9 cellular contexts compared by ENCODE assay signal in the genomic region with DNA sequence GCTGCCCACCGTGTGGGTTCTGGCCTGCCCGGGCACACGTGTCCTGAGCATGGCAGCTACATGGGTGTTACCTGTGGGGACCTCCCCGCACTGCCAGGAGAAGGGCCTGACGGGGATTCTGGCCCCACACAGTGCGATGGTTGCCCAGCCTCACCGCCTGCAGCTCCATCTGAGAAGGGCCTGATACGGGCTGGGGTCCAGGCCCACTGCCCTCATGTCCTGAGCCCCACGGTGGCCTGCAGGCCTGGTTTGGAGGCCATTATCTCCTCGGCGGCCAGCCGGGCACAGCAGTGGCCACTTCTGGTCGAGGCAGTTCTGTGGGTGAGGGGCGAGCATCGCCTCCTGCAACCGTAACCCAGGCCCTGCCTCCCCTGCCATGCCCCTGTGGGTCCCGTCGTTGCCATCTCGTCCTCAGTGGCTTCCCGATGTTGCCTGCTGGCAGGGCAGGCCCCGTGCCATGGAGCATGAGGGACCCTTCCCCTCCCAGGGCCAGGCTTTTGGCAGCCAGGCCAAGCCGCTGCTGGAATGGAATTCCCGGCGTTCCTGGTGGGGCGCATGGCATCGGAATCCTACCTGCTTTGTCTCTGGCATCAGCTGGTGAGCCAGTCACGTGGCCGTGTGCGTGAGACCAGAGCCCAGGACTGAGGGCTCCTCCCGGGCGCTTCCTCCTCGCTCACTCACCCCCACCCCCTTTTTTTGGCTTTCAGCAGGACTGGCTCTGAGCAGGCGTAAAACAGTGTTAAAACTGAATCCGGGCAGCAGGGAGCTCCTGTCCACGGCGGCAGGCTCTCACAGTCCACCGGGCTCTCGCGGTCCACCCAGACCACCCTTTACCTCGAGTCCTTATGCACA.
DNase-seq lines count a peak whose midpoint lies in the region; ATAC-seq and TF ChIP-seq lines count a peak whose summit lies in the region.
"Had no signal": no experiment of that assay in that cellular context is flagged by ENCODE, and none has a peak within 500 bp of the region (broad histone marks: within the 10 kb centered on the region; RNA-seq: fewer than 3 reads in every experiment).

No MANE protein-coding gene starts in this region.

- peak overlapping the region; percentile 13; the same call in 1 of the 2 replicates for H3K9ac ChIP-seq in DND-41 (ENCODE audit: low read depth, low read length)

- peaks cover 58% of the 10 kb centered on the region for H3K4me1 ChIP-seq in DND-41 (ENCODE audit: insufficient read depth, low read length)

- no peak for DNase-seq in DND-41
- peak; percentile 38 for DNase-seq in NCI-H774 (lab: John Stamatoyannopoulos, UW)
- peak; percentile 79 for DNase-seq in fibroblast of gingiva (ENCODE audit: low read depth)
- peak; percentile 89 for DNase-seq in posterior vena cava (ENCODE audit: low spot score)
- no peak for DNase-seq in GDM1 (lab: John Stamatoyannopoulos, UW)
- DNase-seq in NAMALWA (ENCODE audit: low spot score): no peak
- DNase-seq: effector memory CD8-positive, alpha-beta T cell had no signal

- H2AFZ ChIP-seq in DND-41 (ENCODE audit: low read depth, low read length): no peak overlapping the region

- H3K4me2 ChIP-seq in DND-41 (ENCODE audit: insufficient read depth, low read length): peak overlapping the region; percentile 32; the same call in 1 of the 2 replicates

- 0 out of 2 replicates have a peak overlapping the region, but pooled peaks have one; percentile 29 for H3K27ac ChIP-seq in DND-41 (ENCODE audit: low read length)

- H4K20me1 ChIP-seq in DND-41 (ENCODE audit: insufficient read depth, low read length): peaks cover 95% of the 10 kb centered on the region

- TF ChIP-seq CTCF in DND-41 (IDR thresholded peaks at IDR 0.05; ENCODE audit: borderline replicate concordance, extremely low read depth, low read length, poor library complexity, severe bottlenecking): no peak

- intact Hi-C loops in posterior vena cava (cut with DNase I): no loop called here

- peaks cover 90% of the 10 kb centered on the region for H3K36me3 ChIP-seq in DND-41 (ENCODE audit: insufficient read depth, low read length)

- no peak for ATAC-seq in DND-41 (ENCODE audit: insufficient read depth, low read depth)
- ATAC-seq in HG02870 (IDR thresholded peaks at IDR 0.05; ENCODE audit: unreplicated experiment): no peak
- no peak for ATAC-seq in HG02970 (IDR thresholded peaks at IDR 0.05; ENCODE audit: low FRiP score, unreplicated experiment)
- ATAC-seq: effector memory CD8-positive, alpha-beta T cell had no signal

- peak overlapping the region in 1 of 2 experiments; percentile 10; a peak in 1 of 4 replicates for H3K4me3 ChIP-seq in DND-41 (ENCODE audit: low read depth in 1 of 2, low read length in 2 of 2)

- no peaks in the 10 kb centered on the region for H3K27me3 ChIP-seq in DND-41 (ENCODE audit: insufficient read depth, low read length, poor library complexity)

- H3K9me3 ChIP-seq in DND-41 (ENCODE audit: insufficient read depth, low read length, severe bottlenecking): no peaks in the 10 kb centered on the region

- H3K79me2 ChIP-seq in DND-41 (ENCODE audit: insufficient read depth, low read length): peaks cover 100% of the 10 kb centered on the region

Comparison
In these comparisons a context has a peak if more than half of its experiments do, and no peak if none do; other contexts are left out.
1. DNase-seq: peak in NCI-H774 (single experiment), fibroblast of gingiva (single experiment) and posterior vena cava (single experiment); none in DND-41 (single experiment), GDM1 (single experiment) and NAMALWA (single experiment).